22 cellular contexts compared by ENCODE assay signal in genomic region chr7:50474382-50475155, GRCh38. TPM values are rescaled to one million over a fixed set of nuclear protein-coding genes. Genes with fewer than 3 reads are reported as not detected.
DNase-seq lines count a peak whose midpoint lies in the region; ATAC-seq, FAIRE-seq and TF ChIP-seq lines count a peak whose summit lies in the region.
"Had no signal": no experiment of that assay in that cellular context is flagged by ENCODE, and none has a peak within 500 bp of the region (broad histone marks: within the 10 kb centered on the region; RNA-seq: fewer than 3 reads in every experiment).

No MANE protein-coding gene starts in this region.

- no peak for ATAC-seq in naive thymus-derived CD8-positive, alpha-beta T cell
- ATAC-seq: activated T-cell treated with anti-CD3 and anti-CD28 coated beads, Interleukin-2, amount 50 U/mL, for 4 hours had no signal

- H3K27ac Mint-ChIP-seq in naive thymus-derived CD8-positive, alpha-beta T cell = peak overlapping the region in 1 of 10 donors; percentile 67
- H3K27ac Mint-ChIP-seq: activated CD4-positive, alpha-beta T cell treated with anti-CD3 and anti-CD28 coated beads for 36 hours; CD4-positive, CD25-positive, alpha-beta regulatory T cell; progenitor cell of endocrine pancreas; stimulated activated naive CD8-positive, alpha-beta T cell treated with anti-CD3 and anti-CD28 coated beads, Interleukin-15, Interleukin-2, amounts not matched to agents 100 ng/mL and 50 ng/mL, for 24 hours had no signal

- no peak overlapping the region for H3K9ac ChIP-seq in parathyroid adenoma

- H3K9me3 Mint-ChIP-seq in naive thymus-derived CD8-positive, alpha-beta T cell = no peaks in the 10 kb centered on the region
- H3K9me3 Mint-ChIP-seq: activated T-cell treated with anti-CD3 and anti-CD28 coated beads, Interleukin-2, amount 50 U/mL, for 4 hours; stimulated activated naive CD8-positive, alpha-beta T cell treated with anti-CD3 and anti-CD28 coated beads, Interleukin-15, Interleukin-2, amounts not matched to agents 100 ng/mL and 50 ng/mL, for 24 hours had no signal

- H3K4me3 ChIP-seq in epithelial cell of esophagus (ENCODE audit: low read length) (no peak overlapping the region), parathyroid adenoma (ENCODE audit: low read depth, low read length) (no peak overlapping the region)

- no peaks in the 10 kb centered on the region for H3K27me3 ChIP-seq in parathyroid adenoma (ENCODE audit: control insufficient read depth, insufficient read depth, low read length)

- no peaks in the 10 kb centered on the region for H3K4me1 Mint-ChIP-seq in naive thymus-derived CD8-positive, alpha-beta T cell
- H3K4me1 Mint-ChIP-seq: CD4-positive, CD25-positive, alpha-beta regulatory T cell had no signal

- in situ Hi-C loops in GM13977 (cut with MboI; ENCODE audit: low pct_unique_long_range_greater_than_20kb, low sequenced_read_pairs, unreplicated experiment) = loop anchor here (25.0 kb wide), 2 partner anchors 213 to 688 kb away; no protein-coding TSS in a partner anchor

- peaks cover 28% of the 10 kb centered on the region for H3K4me1 ChIP-seq in parathyroid adenoma

- H3K9me3 ChIP-seq in parathyroid adenoma (ENCODE audit: control insufficient read depth, low read length) = no peaks in the 10 kb centered on the region

- no peak overlapping the region for H3K4me2 ChIP-seq in parathyroid adenoma (ENCODE audit: low read length)

- no peak for TF ChIP-seq CTCF in epithelial cell of esophagus (IDR thresholded peaks at IDR 0.05; ENCODE audit: insufficient read depth, low read depth, low read length, missing control alignments)
- TF ChIP-seq CTCF in parathyroid adenoma (IDR thresholded peaks at IDR 0.05) = peak; percentile 21
- no peak for TF ChIP-seq CTCF in GM13977 (IDR thresholded peaks at IDR 0.05; ENCODE audit: extremely low read depth, insufficient read depth, missing control alignments)

- H3K27ac ChIP-seq in parathyroid adenoma = peak overlapping the region; percentile 85
- H3K27ac ChIP-seq: 22Rv1 had no signal

- H3K36me3 ChIP-seq in parathyroid adenoma (ENCODE audit: control insufficient read depth, insufficient read depth, low read length) = no peaks in the 10 kb centered on the region

- H3K36me3 Mint-ChIP-seq in naive thymus-derived CD8-positive, alpha-beta T cell = no peaks in the 10 kb centered on the region
- H3K36me3 Mint-ChIP-seq: brain; CD4-positive, CD25-positive, alpha-beta regulatory T cell had no signal

- no peaks in the 10 kb centered on the region for H3K79me2 ChIP-seq in parathyroid adenoma

- peak overlapping the region; percentile 48 for H2AFZ ChIP-seq in parathyroid adenoma

- no peak for FAIRE-seq in GM19239 (lab: Jason Lieb, UNC)
- FAIRE-seq: GM12892 had no signal

- POLR2A ChIA-PET in naive thymus-derived CD8-positive, alpha-beta T cell (lab: Charles Lee) = no interaction called here

- DNase-seq in DMS 273 (lab: John Stamatoyannopoulos, UW; ENCODE audit: unreplicated experiment) (peak; percentile 34), DMS 273 treated with DMSO at 0.1 percent for 48 hours (lab: John Stamatoyannopoulos, UW) (no peak), NCI-H69 (lab: John Stamatoyannopoulos, UW) (peak; percentile 82), epithelial cell of esophagus (ENCODE audit: low read depth) (peak; percentile 32), GM19239 (ENCODE audit: insufficient read length, low spot score) (no peak), GM13977 (ENCODE audit: low spot score) (no peak)
- DNase-seq in naive thymus-derived CD8-positive, alpha-beta T cell = no peak
- DNase-seq: activated T-cell treated with anti-CD3 and anti-CD28 coated beads, Interleukin-2, amount 50 U/mL, for 4 hours; foreskin melanocyte; GOT3; NCI-H1092; NCI-H1694 treated with DMSO at 0.1 percent for 48 hours; NCI-H226; NCI-H774 had no signal

- H3K4me3 Mint-ChIP-seq in naive thymus-derived CD8-positive, alpha-beta T cell = no peak overlapping the region
- H3K4me3 Mint-ChIP-seq: activated CD4-positive, alpha-beta T cell treated with anti-CD3 and anti-CD28 coated beads for 36 hours; activated T-cell treated with anti-CD3 and anti-CD28 coated beads, Interleukin-2, amount 50 U/mL, for 4 hours; brain; CD4-positive, CD25-positive, alpha-beta regulatory T cell; stimulated activated naive CD8-positive, alpha-beta T cell treated with anti-CD3 and anti-CD28 coated beads, Interleukin-15, Interleukin-2, amounts not matched to agents 100 ng/mL and 50 ng/mL, for 24 hours had no signal

- H3K27me3 Mint-ChIP-seq in naive thymus-derived CD8-positive, alpha-beta T cell = peaks cover 0 to 11% (median 0%) of the 10 kb centered on the region in 5 donors
- H3K27me3 Mint-ChIP-seq: brain; stimulated activated naive CD8-positive, alpha-beta T cell treated with anti-CD3 and anti-CD28 coated beads, Interleukin-15, Interleukin-2, amounts not matched to agents 100 ng/mL and 50 ng/mL, for 24 hours had no signal

RNA-seq across cellular contexts. Expression of gene FIGNL1, which starts 24.4 kb away (rescaled TPM):
- 10 to 100 TPM; 14.8 to 15.1 TPM for total RNA-seq in naive thymus-derived CD8-positive, alpha-beta T cell
- 10 to 100 TPM in 1 of 3 donors, 1 to 10 TPM in 2; 4.2 to 10.2 (median 7.2) TPM for polyA plus RNA-seq in naive thymus-derived CD8-positive, alpha-beta T cell

Comparison
In these comparisons a context has a peak if more than half of its experiments do, and no peak if none do; other contexts are left out.
1. DNase-seq: peak in DMS 273 (single experiment), NCI-H69 (single experiment) and epithelial cell of esophagus (single experiment); none in DMS 273 treated with DMSO at 0.1 percent for 48 hours (single experiment), naive thymus-derived CD8-positive, alpha-beta T cell (0 of 10), GM19239 (single experiment) and GM13977 (single experiment).